Comparison of ENCODE assay signal across 7 cellular contexts in the genomic region with DNA sequence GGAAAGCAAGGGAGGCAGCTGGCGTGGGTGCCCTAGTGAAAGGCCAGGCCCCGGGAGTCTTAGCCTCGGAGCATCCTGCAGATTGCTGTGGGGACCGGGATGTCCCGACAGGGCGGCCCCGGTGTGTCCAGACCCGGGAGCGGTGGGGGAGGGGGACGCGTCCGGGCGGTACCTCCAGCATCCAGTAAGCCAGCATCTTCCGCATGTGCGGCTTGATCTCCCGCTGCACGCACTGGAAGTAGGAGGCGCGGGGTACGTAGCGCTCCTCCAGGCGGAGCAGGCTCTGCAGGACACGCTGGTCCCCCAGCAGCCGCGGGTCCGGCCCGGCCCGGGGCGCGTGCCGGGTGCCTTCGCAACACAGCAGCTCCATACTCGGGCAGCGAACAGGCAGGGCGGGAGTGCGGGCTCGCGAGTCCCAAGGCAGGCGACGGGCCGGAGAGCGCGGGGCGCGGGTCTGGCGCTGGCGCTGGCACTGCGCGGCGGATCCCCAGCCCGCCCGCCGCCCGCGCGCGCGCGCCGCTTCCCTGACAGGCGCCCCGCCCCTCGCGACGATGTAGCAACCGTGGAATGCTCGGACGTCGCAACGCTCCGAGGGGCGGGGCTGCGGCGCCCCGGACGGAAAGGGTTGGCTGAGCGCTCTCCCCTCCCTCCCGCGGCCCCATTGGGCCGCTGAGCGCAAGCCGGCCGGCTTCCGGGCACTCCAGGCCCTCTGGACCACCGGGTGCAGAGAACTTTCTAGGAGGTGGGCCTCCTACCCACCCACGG. TPM values are rescaled to one million over a fixed set of nuclear protein-coding genes. Genes with fewer than 3 reads are reported as not detected.
A peak's percentile ranks its signal among the peaks of the same experiment; 100 is the strongest.
DNase-seq lines count a peak whose midpoint lies in the region; ATAC-seq and TF ChIP-seq lines count a peak whose summit lies in the region.

Gene CCND3 (minus strand): TSS at position 529 of the 765 bp plus-strand sequence. CDS start 159 bp downstream, at position 370.

- 0% methylated on average over 86 of the region's 86 CpGs for WGBS in sigmoid colon, 2 donors

- ATAC-seq in GM18505 (IDR thresholded peaks at IDR 0.05; ENCODE audit: unreplicated experiment) (peak; percentile 87), HG02938 (IDR thresholded peaks at IDR 0.05; ENCODE audit: unreplicated experiment) (peak; percentile 85)

- TF ChIP-seq CTCF in astrocyte of the cerebellum (IDR thresholded peaks at IDR 0.05; ENCODE audit: low read depth, low read length, missing control alignments): no peak
- TF ChIP-seq CTCF in sigmoid colon (IDR thresholded peaks at IDR 0.05): no peak

- no peak for TF ChIP-seq EP300 in sigmoid colon (IDR thresholded peaks at IDR 0.05)

- no peaks in the 10 kb centered on the region for H3K36me3 ChIP-seq in sigmoid colon

- peak within 1 kb of the TSS; percentile 86 to 94 (median 89) for H3K27ac ChIP-seq in sigmoid colon

- DNase-seq in NCI-H1930 (lab: John Stamatoyannopoulos, UW): peak; percentile 65 to 87
- DNase-seq in T-helper 22 cell (ENCODE audit: low read depth): peak; percentile 76
- peak; percentile 57 for DNase-seq in astrocyte of the cerebellum (ENCODE audit: low read depth)
- DNase-seq in hypothalamus (lab: John Stamatoyannopoulos, UW): peak in 50 of 51 donors; percentile 39 to 93 (median 82)
- DNase-seq in sigmoid colon: peak; percentile 94

- intact Hi-C loops in sigmoid colon (cut with DNase I): loop anchor here (2.0 to 5.0 kb wide), 4 partner anchors 47 to 159 kb away; partner anchors contain the start of genes PRICKLE4 and USP49

- peaks cover 0 to 53% (median 48%) of the 10 kb centered on the region in 4 donors for H3K4me1 ChIP-seq in sigmoid colon

- in situ Hi-C loops in astrocyte of the cerebellum (cut with HindIII; ENCODE audit: low sequenced_read_pairs): no loop called here

- H3K4me3 ChIP-seq in astrocyte of the cerebellum (ENCODE audit: low read depth, low read length) (peak within 1 kb of the TSS; percentile 91), sigmoid colon (peak within 1 kb of the TSS; percentile 56 to 82 (median 66))

- no peaks in the 10 kb centered on the region for H3K27me3 ChIP-seq in sigmoid colon

- TF ChIP-seq POLR2A in GM18505 (IDR thresholded peaks at IDR 0.05; ENCODE audit: borderline replicate concordance, extremely low read depth, insufficient read depth, insufficient read length) (peak; percentile 88), sigmoid colon (IDR thresholded peaks at IDR 0.05) (no peak)

- no peaks in the 10 kb centered on the region for H3K9me3 ChIP-seq in sigmoid colon

RNA-seq across cellular contexts. Expression of gene CCND3, which starts in this region (rescaled TPM):
- total RNA-seq in sigmoid colon: 100 to 1,000 TPM in 3 of 4 donors, 10 to 100 TPM in 1; 75.1 to 125 (median 110) TPM
- 100 to 1,000 TPM in 1 of 3 donors, 10 to 100 TPM in 2; 43.2 to 144 (median 46.7) TPM for polyA plus RNA-seq in sigmoid colon

Comparison
In these comparisons a context has a peak if more than half of its experiments do, and no peak if none do; other contexts are left out.
1. Peak in every context shown above with its lines: DNase-seq, ATAC-seq, H3K4me3 ChIP-seq and H3K27ac ChIP-seq.